In genomic region chr14:69536976-69537375, GRCh38 we compare ENCODE assay signal across 26 cellular contexts. TPM values are rescaled to one million over a fixed set of nuclear protein-coding genes. Genes with fewer than 3 reads are reported as not detected.
A peak's percentile ranks its signal among the peaks of the same experiment; 100 is the strongest.
DNase-seq lines count a peak whose midpoint lies in the region; ATAC-seq and TF ChIP-seq lines count a peak whose summit lies in the region.
"Had no signal": no experiment of that assay in that cellular context is flagged by ENCODE, and none has a peak within 500 bp of the region (broad histone marks: within the 10 kb centered on the region; RNA-seq: fewer than 3 reads in every experiment).

No MANE protein-coding gene starts in this region.

- peaks cover 27% of the 10 kb centered on the region for H3K27me3 Mint-ChIP-seq in T-helper 17 cell
- peaks cover 25 to 48% (median 35%) of the 10 kb centered on the region in 5 donors for H3K27me3 Mint-ChIP-seq in naive thymus-derived CD4-positive, alpha-beta T cell

- H3K4me1 Mint-ChIP-seq in T-helper 17 cell = peaks cover 7% of the 10 kb centered on the region
- no peaks in the 10 kb centered on the region for H3K4me1 Mint-ChIP-seq in naive thymus-derived CD4-positive, alpha-beta T cell
- H3K4me1 Mint-ChIP-seq: CD8-positive, alpha-beta memory T cell had no signal

- ATAC-seq in T-helper 17 cell (no peak), HG03521 (IDR thresholded peaks at IDR 0.05; ENCODE audit: unreplicated experiment) (no peak)
- ATAC-seq in naive thymus-derived CD4-positive, alpha-beta T cell = peak; percentile 60
- ATAC-seq: K562, PC-3 had no signal

- no peak overlapping the region for H3K9ac ChIP-seq in BLaER1 treated with 17β-estradiol and CSF1 and Interleukin-3, amounts not matched to agents 10 nM and 100 nM
- H3K9ac ChIP-seq: SK-N-SH had no signal

- H3K27ac Mint-ChIP-seq in T-helper 17 cell = no peak overlapping the region
- H3K27ac Mint-ChIP-seq in naive thymus-derived CD4-positive, alpha-beta T cell = no peak overlapping the region

- DNase-seq in NCI-H2196 (lab: John Stamatoyannopoulos, UW; ENCODE audit: unreplicated experiment) (peak; percentile 38), NCI-H2196 treated with DMSO at 0.1 percent for 48 hours (lab: John Stamatoyannopoulos, UW; ENCODE audit: unreplicated experiment) (no peak), T-helper 17 cell (no peak), brain microvascular endothelial cell (no peak)
- no peak for DNase-seq in naive thymus-derived CD4-positive, alpha-beta T cell
- DNase-seq: AML-193; C1 segment of cervical spinal cord; CD8-positive, alpha-beta memory T cell; DMS 273 treated with DMSO at 0.1 percent for 48 hours; Kasumi-1; NCI-H1092 treated with DMSO at 0.1 percent for 48 hours; NCI-H1436; NCI-H187; NCI-H2107; NCI-H2227 treated with DMSO at 0.1 percent for 48 hours; NCI-H69; PC-3; SK-N-SH; SW 1271 had no signal

- POLR2A ChIA-PET in naive thymus-derived CD4-positive, alpha-beta T cell (lab: Charles Lee) = no interaction called here

- intact Hi-C loops in naive thymus-derived CD4-positive, alpha-beta T cell (cut with micrococcal nuclease) = no loop called here

- peaks cover 0 to 10% (median 0%) of the 10 kb centered on the region in 11 experiments; a peak in 3 of 22 replicates for H3K9me3 ChIP-seq in BLaER1 treated with 17β-estradiol and CSF1 and Interleukin-3, amounts not matched to agents 10 nM and 100 nM (replicated peaks in 1 of 11)
- H3K9me3 ChIP-seq in T-helper 17 cell (ENCODE audit: control insufficient read depth, low read length, poor library complexity, severe bottlenecking) = no peaks in the 10 kb centered on the region
- no peaks in the 10 kb centered on the region for H3K9me3 ChIP-seq in naive thymus-derived CD4-positive, alpha-beta T cell (ENCODE audit: control insufficient read depth in 2 of 3, low read length in 3 of 3)
- H3K9me3 ChIP-seq: SK-N-SH had no signal

- no peaks in the 10 kb centered on the region for H3K36me3 ChIP-seq in BLaER1 treated with 17β-estradiol and CSF1 and Interleukin-3, amounts not matched to agents 10 nM and 100 nM
- no peaks in the 10 kb centered on the region for H3K36me3 ChIP-seq in naive thymus-derived CD4-positive, alpha-beta T cell (ENCODE audit: control insufficient read depth in 2 of 3, insufficient read depth in 3 of 3, low read length in 3 of 3)
- no peaks in the 10 kb centered on the region for H3K36me3 ChIP-seq in brain microvascular endothelial cell (replicated peaks)

- no peaks in the 10 kb centered on the region for H4K20me1 ChIP-seq in BLaER1 treated with 17β-estradiol and CSF1 and Interleukin-3, amounts not matched to agents 10 nM and 100 nM

- no peaks in the 10 kb centered on the region for H3K36me3 Mint-ChIP-seq in T-helper 17 cell (ENCODE audit: low read depth)
- H3K36me3 Mint-ChIP-seq in naive thymus-derived CD4-positive, alpha-beta T cell = no peaks in the 10 kb centered on the region
- H3K36me3 Mint-ChIP-seq: CD8-positive, alpha-beta memory T cell had no signal

- H3K27ac ChIP-seq in BLaER1 treated with 17β-estradiol and CSF1 and Interleukin-3, amounts not matched to agents 10 nM and 100 nM = peak overlapping the region in 1 of 11 experiments; percentile 45; a peak in 2 of 22 replicates
- H3K27ac ChIP-seq in naive thymus-derived CD4-positive, alpha-beta T cell (ENCODE audit: low read depth, low read length) = no peak overlapping the region
- no peak overlapping the region for H3K27ac ChIP-seq in brain microvascular endothelial cell

- peak overlapping the region; percentile 19 for H3K4me3 Mint-ChIP-seq in T-helper 17 cell
- H3K4me3 Mint-ChIP-seq in naive thymus-derived CD4-positive, alpha-beta T cell = no peak overlapping the region
- H3K4me3 Mint-ChIP-seq: CD8-positive, alpha-beta memory T cell had no signal

- in situ Hi-C loops in brain microvascular endothelial cell (cut with HindIII; ENCODE audit: low pct_ligation_motif_present, low sequenced_read_pairs) = no loop called here

- CTCF ChIA-PET in naive thymus-derived CD4-positive, alpha-beta T cell (lab: Charles Lee) = interaction anchor here (0.5 kb wide), 1 partner anchor 185 kb away, joined by 5 read pairs; no protein-coding TSS in a partner anchor

- peak overlapping the region in 6 of 11 experiments; percentile 11 to 67 (median 24); a peak in 5 of 22 replicates for H3K4me2 ChIP-seq in BLaER1 treated with 17β-estradiol and CSF1 and Interleukin-3, amounts not matched to agents 10 nM and 100 nM
- H3K4me2 ChIP-seq: SK-N-SH had no signal

- no peak overlapping the region for H3K4me3 ChIP-seq in BLaER1 treated with 17β-estradiol and CSF1 and Interleukin-3, amounts not matched to agents 10 nM and 100 nM
- no peak overlapping the region for H3K4me3 ChIP-seq in naive thymus-derived CD4-positive, alpha-beta T cell (ENCODE audit: low read length)
- H3K4me3 ChIP-seq in brain microvascular endothelial cell (ENCODE audit: low read depth, low read length) = no peak overlapping the region
- H3K4me3 ChIP-seq: K562 had no signal

- H3K4me1 ChIP-seq in BLaER1 treated with 17β-estradiol and CSF1 and Interleukin-3, amounts not matched to agents 10 nM and 100 nM = peaks cover 0 to 46% (median 5%) of the 10 kb centered on the region in 10 experiments; a peak in 9 of 20 replicates
- no peaks in the 10 kb centered on the region for H3K4me1 ChIP-seq in naive thymus-derived CD4-positive, alpha-beta T cell (ENCODE audit: control insufficient read depth in 2 of 2, insufficient read depth in 2 of 2, low read length in 2 of 2)

- TF ChIP-seq CTCF in brain microvascular endothelial cell (IDR thresholded peaks at IDR 0.05; ENCODE audit: low read depth, low read length, missing control alignments) = no peak

- no peaks in the 10 kb centered on the region for H3K9me3 Mint-ChIP-seq in naive thymus-derived CD4-positive, alpha-beta T cell
- H3K9me3 Mint-ChIP-seq: CD8-positive, alpha-beta memory T cell had no signal

- no peaks in the 10 kb centered on the region for H3K27me3 ChIP-seq in BLaER1 treated with 17β-estradiol and CSF1 and Interleukin-3, amounts not matched to agents 10 nM and 100 nM
- H3K27me3 ChIP-seq in naive thymus-derived CD4-positive, alpha-beta T cell (ENCODE audit: control insufficient read depth in 2 of 2, insufficient read depth in 2 of 2, low read length in 2 of 2) = peaks cover 0 to 4% of the 10 kb centered on the region in 2 donors
- H3K27me3 ChIP-seq in brain microvascular endothelial cell (replicated peaks) = no peaks in the 10 kb centered on the region

RNA-seq across cellular contexts. Expression of gene CCDC177, which starts 37.7 kb away (rescaled TPM):
- total RNA-seq in T-helper 17 cell = not detected
- total RNA-seq in naive thymus-derived CD4-positive, alpha-beta T cell = not detected
- not detected for polyA plus RNA-seq in naive thymus-derived CD4-positive, alpha-beta T cell
- total RNA-seq: CD8-positive, alpha-beta memory T cell; Daoy; HT1080; K562; M059J; NCI-H460; PC-3 had no signal
- polyA plus RNA-seq: CD8-positive, alpha-beta memory T cell; K562; SK-N-SH had no signal

RNA-seq across cellular contexts. Expression of gene PLEKHD1, which starts 52.4 kb away (rescaled TPM):
- total RNA-seq in T-helper 17 cell = under 1 TPM; 0.70 to 0.99 TPM
- total RNA-seq in naive thymus-derived CD4-positive, alpha-beta T cell = under 1 TPM; 0.07 to 0.74 (median 0.30) TPM
- under 1 TPM in 1 of 2 donors, not detected in 1; 0.23 TPM for polyA plus RNA-seq in naive thymus-derived CD4-positive, alpha-beta T cell
- total RNA-seq: HT1080, K562, M059J, NCI-H460 had no signal
- polyA plus RNA-seq: K562 had no signal
